Comparison of ENCODE assay signal across 24 cellular contexts in the genomic region with DNA sequence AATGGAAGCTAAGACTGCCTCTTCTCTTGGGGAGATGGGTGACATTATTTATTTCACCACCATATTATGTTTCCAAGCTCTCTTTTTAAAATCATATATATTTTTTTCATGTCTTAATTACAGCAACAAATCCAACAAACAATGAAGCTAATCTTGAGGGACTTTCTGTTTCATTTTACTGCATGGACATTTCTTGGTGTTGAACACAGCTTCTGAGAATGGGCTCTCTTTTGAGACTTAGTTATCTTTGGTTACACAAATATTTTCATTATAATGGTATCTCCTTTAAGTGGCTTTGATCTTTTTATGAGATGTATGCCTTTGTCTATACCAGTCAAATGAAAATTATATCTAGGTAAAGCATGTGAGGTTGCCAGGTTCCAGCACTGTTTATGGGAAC.
"Had no signal": no experiment of that assay in that cellular context is flagged by ENCODE, and none has a peak within 500 bp of the region (broad histone marks: within the 10 kb centered on the region; RNA-seq: fewer than 3 reads in every experiment).

No MANE protein-coding gene starts in this region.

- H3K27me3 ChIP-seq: dorsolateral prefrontal cortex, esophagus muscularis mucosa, foreskin keratinocyte, gastroesophageal sphincter, heart left ventricle, hepatocyte had no signal

- DNase-seq: dermis blood vessel endothelial cell; dorsolateral prefrontal cortex; effector CD4-positive, alpha-beta T cell; effector memory CD4-positive, alpha-beta T cell; foreskin keratinocyte; heart left ventricle; hypothalamus; immature natural killer cell; islet precursor cell; kidney; kidney glomerular epithelial cell; left colon; left ventricle myocardium superior; lower lobe of right lung; mesenchymal stem cell; mucosa of descending colon; naive B cell; naive thymus-derived CD8-positive, alpha-beta T cell had no signal

- H3K9me3 Mint-ChIP-seq: naive B cell; naive thymus-derived CD8-positive, alpha-beta T cell had no signal

- H3K36me3 ChIP-seq: esophagus muscularis mucosa, gastroesophageal sphincter, heart left ventricle, lower lobe of right lung had no signal

- H3K4me2 ChIP-seq: hepatocyte had no signal

- H2AFZ ChIP-seq: hepatocyte had no signal

- H3K4me3 Mint-ChIP-seq: immature natural killer cell; mesothelial cell of epicardium; naive B cell; naive thymus-derived CD8-positive, alpha-beta T cell had no signal

- H3K27me3 Mint-ChIP-seq: naive B cell; naive thymus-derived CD8-positive, alpha-beta T cell had no signal

- H3K27ac ChIP-seq: coronary artery, dorsolateral prefrontal cortex, esophagus muscularis mucosa, foreskin keratinocyte, gastroesophageal sphincter, heart left ventricle, hepatocyte, lower lobe of right lung had no signal

- H3K79me2 ChIP-seq: hepatocyte had no signal

- ATAC-seq: foreskin keratinocyte; gastroesophageal sphincter; heart left ventricle; left colon; left lobe of liver; lower lobe of right lung; mucosa of descending colon; naive thymus-derived CD8-positive, alpha-beta T cell had no signal

- H3K36me3 Mint-ChIP-seq: immature natural killer cell; naive B cell; naive thymus-derived CD8-positive, alpha-beta T cell had no signal

- H3K4me1 Mint-ChIP-seq: immature natural killer cell, naive B cell had no signal

- H3K4me1 ChIP-seq: foreskin keratinocyte, lower lobe of right lung had no signal

- H3K9me3 ChIP-seq: esophagus muscularis mucosa, gastroesophageal sphincter, heart left ventricle, lower lobe of right lung, mucosa of descending colon had no signal

- H3K27ac Mint-ChIP-seq: immature natural killer cell; mesothelial cell of epicardium; naive B cell; naive thymus-derived CD8-positive, alpha-beta T cell had no signal

- H3K4me3 ChIP-seq: coronary artery, dorsolateral prefrontal cortex, esophagus muscularis mucosa, gastroesophageal sphincter, heart left ventricle, hepatocyte, lower lobe of right lung, mucosa of descending colon had no signal
